In the genomic region with DNA sequence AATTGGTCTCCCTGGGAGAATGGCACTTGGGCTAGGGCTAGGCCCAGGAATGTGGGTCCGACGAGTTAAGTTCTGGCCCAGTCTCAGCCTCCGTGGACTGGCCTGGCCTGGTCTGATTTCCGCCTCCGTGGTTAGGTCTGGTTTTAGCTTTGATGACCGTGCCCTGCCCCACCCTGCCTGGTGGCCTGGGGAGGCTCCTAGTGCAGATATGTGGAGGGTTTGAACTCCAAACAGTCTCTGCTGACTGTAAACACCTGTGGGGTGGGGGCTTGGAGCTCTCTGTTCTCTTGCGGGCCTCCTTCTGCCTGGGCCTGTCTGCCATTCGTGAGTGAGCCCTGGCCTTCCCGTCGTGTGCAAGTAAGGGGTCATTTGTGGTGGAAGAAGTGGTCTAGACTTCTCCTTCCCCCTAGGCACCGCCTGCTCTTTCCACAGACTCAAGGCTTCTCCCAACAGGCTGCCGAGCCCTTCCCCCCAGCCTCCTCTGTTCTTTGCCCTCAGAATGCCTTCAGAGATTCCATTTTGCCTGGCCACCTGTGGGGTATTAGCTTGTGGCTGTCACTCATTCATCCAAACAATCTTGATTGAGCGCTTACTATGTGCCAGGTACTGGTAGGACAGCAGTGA, we compare ENCODE assay signal across 6 cellular contexts.
A peak's percentile ranks its signal among the peaks of the same experiment; 100 is the strongest.
DNase-seq lines count a peak whose midpoint lies in the region; ATAC-seq and TF ChIP-seq lines count a peak whose summit lies in the region.

No MANE protein-coding gene starts in this region.

- TF ChIP-seq CTCF in GM06990 (IDR thresholded peaks at IDR 0.05; ENCODE audit: insufficient read depth, low read length, poor library complexity, severe bottlenecking) = no peak
- TF ChIP-seq CTCF in GM13976 (IDR thresholded peaks at IDR 0.05; ENCODE audit: borderline replicate concordance, control extremely low read depth, extremely low read depth, insufficient read depth, missing control alignments) = no peak

- peaks cover 56% of the 10 kb centered on the region for H3K4me1 ChIP-seq in adipocyte (ENCODE audit: control insufficient read depth, insufficient read depth, low read length)
- H3K4me1 ChIP-seq in mucosa of stomach (ENCODE audit: control insufficient read depth, insufficient read depth, low read length) = peaks cover 64% of the 10 kb centered on the region

- peak overlapping the region; percentile 92 for H3K4me3 ChIP-seq in GM06990 (replicated peaks; ENCODE audit: low read depth, low read length)
- peak overlapping the region; percentile 86 for H3K4me3 ChIP-seq in adipocyte (ENCODE audit: low read length)
- H3K4me3 ChIP-seq in mucosa of stomach (ENCODE audit: low read length) = peak overlapping the region; percentile 81

- H3K27me3 ChIP-seq in GM06990 (replicated peaks; ENCODE audit: control insufficient read depth, insufficient read depth, low read length) = no peaks in the 10 kb centered on the region
- no peaks in the 10 kb centered on the region for H3K27me3 ChIP-seq in adipocyte (replicated peaks; ENCODE audit: control insufficient read depth, insufficient read depth, low read length)
- peaks cover 3% of the 10 kb centered on the region for H3K27me3 ChIP-seq in mucosa of stomach (ENCODE audit: control insufficient read depth, insufficient read depth, low read length)

- DNase-seq in GM06990 (ENCODE audit: extremely low read depth, insufficient read length) (no peak), adipocyte (ENCODE audit: low read depth) (peak; percentile 36), GM13976 (ENCODE audit: low spot score) (no peak), GM19238 (ENCODE audit: insufficient read length, low spot score) (no peak)

- H3K9me3 ChIP-seq in adipocyte (ENCODE audit: control insufficient read depth, low read length) (no peaks in the 10 kb centered on the region), mucosa of stomach (ENCODE audit: control insufficient read depth, low read length) (no peaks in the 10 kb centered on the region)

- H3K9ac ChIP-seq in adipocyte (ENCODE audit: low read length) (peak overlapping the region; percentile 93), mucosa of stomach (ENCODE audit: low read length) (peak overlapping the region; percentile 87)

- no peak for ATAC-seq in HG03354 (IDR thresholded peaks at IDR 0.05; ENCODE audit: poor library complexity, severe bottlenecking, unreplicated experiment)

- in situ Hi-C loops in GM13976 (cut with MboI; ENCODE audit: low sequenced_read_pairs, unreplicated experiment) = no loop called here

- peaks cover 12% of the 10 kb centered on the region for H3K36me3 ChIP-seq in GM06990 (ENCODE audit: control insufficient read depth, insufficient read depth, low read length)
- peaks cover 3% of the 10 kb centered on the region for H3K36me3 ChIP-seq in adipocyte (ENCODE audit: control insufficient read depth, insufficient read depth, low read length, severe bottlenecking)
- H3K36me3 ChIP-seq in mucosa of stomach (ENCODE audit: control insufficient read depth, insufficient read depth, low read length) = no peaks in the 10 kb centered on the region
